ENCODE assay signal across 15 cellular contexts in genomic region chr3:65979152-65979551, GRCh38. TPM values are rescaled to one million over a fixed set of nuclear protein-coding genes. Genes with fewer than 3 reads are reported as not detected.
DNase-seq lines count a peak whose midpoint lies in the region; ATAC-seq and TF ChIP-seq lines count a peak whose summit lies in the region.
"Had no signal": no experiment of that assay in that cellular context is flagged by ENCODE, and none has a peak within 500 bp of the region (broad histone marks: within the 10 kb centered on the region; RNA-seq: fewer than 3 reads in every experiment).

No MANE protein-coding gene starts in this region.

- H3K9ac ChIP-seq in adipocyte (ENCODE audit: low read length), result peak overlapping the region; percentile 44

- H3K4me3 ChIP-seq in adipocyte (ENCODE audit: low read length) (peak overlapping the region; percentile 35), fibroblast of the aortic adventitia (ENCODE audit: low read depth, low read length) (no peak overlapping the region)
- H3K4me3 ChIP-seq: HAP-1, skin epidermis, upper lobe of left lung had no signal

- no peaks in the 10 kb centered on the region for H3K27me3 ChIP-seq in adipocyte (replicated peaks; ENCODE audit: control insufficient read depth, insufficient read depth, low read length)
- H3K27me3 ChIP-seq: upper lobe of left lung had no signal

- peak; percentile 43 for ATAC-seq in omental fat pad (ENCODE audit: low FRiP score)
- no peak for ATAC-seq in HG02623 (IDR thresholded peaks at IDR 0.05; ENCODE audit: unreplicated experiment)
- ATAC-seq in HG03045 (IDR thresholded peaks at IDR 0.05; ENCODE audit: unreplicated experiment), result no peak
- no peak for ATAC-seq in HG03378 (IDR thresholded peaks at IDR 0.05; ENCODE audit: unreplicated experiment)

- TF ChIP-seq CTCF in fibroblast of the aortic adventitia (IDR thresholded peaks at IDR 0.05; ENCODE audit: insufficient read depth, low read length) (no peak), omental fat pad (IDR thresholded peaks at IDR 0.05) (no peak)

- H3K36me3 ChIP-seq in adipocyte (ENCODE audit: control insufficient read depth, insufficient read depth, low read length, severe bottlenecking), result no peaks in the 10 kb centered on the region
- H3K36me3 ChIP-seq: HAP-1, upper lobe of left lung had no signal

- peaks cover 32% of the 10 kb centered on the region for H3K4me1 ChIP-seq in adipocyte (ENCODE audit: control insufficient read depth, insufficient read depth, low read length)
- H3K4me1 ChIP-seq: HAP-1 had no signal

- no peaks in the 10 kb centered on the region for H3K9me3 ChIP-seq in adipocyte (ENCODE audit: control insufficient read depth, low read length)
- H3K9me3 ChIP-seq: HAP-1, upper lobe of left lung had no signal

- DNase-seq in AG20443 (ENCODE audit: low spot score), result peak; percentile 81
- no peak for DNase-seq in adipocyte (ENCODE audit: low read depth)
- peak; percentile 95 for DNase-seq in fibroblast of the aortic adventitia (ENCODE audit: low read depth)
- no peak for DNase-seq in omental fat pad (ENCODE audit: low spot score)
- DNase-seq in ecto neural progenitor cell (ENCODE audit: low spot score), result no peak
- DNase-seq: activated CD4-positive, alpha-beta memory T cell treated with anti-CD3 and anti-CD28 coated beads, Interleukin-2, amount 10 ng/mL, durations not matched to agents 7 days and 5 days; activated naive CD4-positive, alpha-beta T cell treated with anti-CD3 and anti-CD28 coated beads, Interleukin-2, amount 10 ng/mL, durations not matched to agents 7 days and 5 days; CD4-positive, CD25-positive, alpha-beta regulatory T cell; OCI-M1; upper lobe of left lung had no signal

RNA-seq across cellular contexts. Expression of gene MAGI1, which starts 59.6 kb away (rescaled TPM):
- 13.0 and 30.2 TPM in 2 replicates for total RNA-seq in fibroblast of the aortic adventitia (ENCODE audit: low replicate concordance)
- 10 to 100 TPM; 22.9 to 38.8 (median 34.3) TPM for total RNA-seq in omental fat pad

Comparison
In these comparisons a context has a peak if more than half of its experiments do, and no peak if none do; other contexts are left out.
1. DNase-seq: peak in AG20443 (single experiment) and fibroblast of the aortic adventitia (single experiment); none in adipocyte (single experiment), omental fat pad (single experiment) and ecto neural progenitor cell (single experiment).